ENCODE assay signal across 1 cellular context in genomic region chr16:11234884-11235702, GRCh38.
A peak's percentile ranks its signal among the peaks of the same experiment; 100 is the strongest.
TF ChIP-seq lines count a peak whose summit lies in the region.

No MANE protein-coding gene starts in this region.

TF ChIP-seq in HepG2, 621 proteins besides CTCF, POLR2A, EP300 and RAD21 (continues in another document):
- TF ChIP-seq, protein P1, sequence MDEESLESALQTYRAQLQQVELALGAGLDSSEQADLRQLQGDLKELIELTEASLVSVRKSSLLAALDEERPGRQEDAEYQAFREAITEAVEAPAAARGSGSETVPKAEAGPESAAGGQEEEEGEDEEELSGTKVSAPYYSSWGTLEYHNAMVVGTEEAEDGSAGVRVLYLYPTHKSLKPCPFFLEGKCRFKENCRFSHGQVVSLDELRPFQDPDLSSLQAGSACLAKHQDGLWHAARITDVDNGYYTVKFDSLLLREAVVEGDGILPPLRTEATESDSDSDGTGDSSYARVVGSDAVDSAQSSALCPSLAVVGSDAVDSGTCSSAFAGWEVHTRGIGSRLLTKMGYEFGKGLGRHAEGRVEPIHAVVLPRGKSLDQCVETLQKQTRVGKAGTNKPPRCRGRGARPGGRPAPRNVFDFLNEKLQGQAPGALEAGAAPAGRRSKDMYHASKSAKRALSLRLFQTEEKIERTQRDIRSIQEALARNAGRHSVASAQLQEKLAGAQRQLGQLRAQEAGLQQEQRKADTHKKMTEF (CRISPR knock-in tag; IDR thresholded peaks at IDR 0.05): no peak
- TF ChIP-seq GATA4 (IDR thresholded peaks at IDR 0.05; ENCODE audit: borderline replicate concordance, low read depth) (no peak), ZNF563 (CRISPR knock-in tag; IDR thresholded peaks at IDR 0.05) (no peak), ZNF207 (IDR thresholded peaks at IDR 0.05; ENCODE audit: borderline replicate concordance) (no peak), MATR3 (CRISPR knock-in tag; IDR thresholded peaks at IDR 0.05) (no peak), ZMYM2 (CRISPR knock-in tag; IDR thresholded peaks at IDR 0.05) (0 out of 2 replicates have a peak, but pooled peaks have one; percentile 47), SRF (IDR thresholded peaks at IDR 0.05; ENCODE audit: low read depth, low read length) (no peak), SETDB1 (CRISPR knock-in tag; IDR thresholded peaks at IDR 0.05; ENCODE audit: borderline replicate concordance) (no peak), ZNF407 (CRISPR knock-in tag; IDR thresholded peaks at IDR 0.05; ENCODE audit: not compliant biosample characterization) (no peak), ZSCAN12 (CRISPR knock-in tag; IDR thresholded peaks at IDR 0.05) (no peak), ZBTB38 (CRISPR knock-in tag; IDR thresholded peaks at IDR 0.05) (no peak), HDAC2 (CRISPR knock-in tag; IDR thresholded peaks at IDR 0.05) (no peak), FOXA3 (CRISPR knock-in tag; IDR thresholded peaks at IDR 0.05) (0 out of 2 replicates have a peak, but pooled peaks have one; percentile 22), ZFP91 (CRISPR knock-in tag; IDR thresholded peaks at IDR 0.05; ENCODE audit: borderline replicate concordance) (no peak), ZNF75D (CRISPR knock-in tag; IDR thresholded peaks at IDR 0.05; ENCODE audit: borderline replicate concordance) (no peak), HMG20A (CRISPR knock-in tag; IDR thresholded peaks at IDR 0.05; ENCODE audit: borderline replicate concordance) (no peak), FOXA1 (IDR thresholded peaks at IDR 0.05) (no peak), FOXA1 (CRISPR knock-in tag; IDR thresholded peaks at IDR 0.05) (peak; percentile 58; the same call in 1 of the 2 replicates), RFX5 (IDR thresholded peaks at IDR 0.05; ENCODE audit: low read depth, low read length) (no peak), STAG1 (CRISPR knock-in tag; IDR thresholded peaks at IDR 0.05) (no peak), FIP1L1 (IDR thresholded peaks at IDR 0.05; ENCODE audit: borderline replicate concordance, insufficient read depth, low read depth, low read length) (no peak), PRPF4 (IDR thresholded peaks at IDR 0.05; ENCODE audit: low read depth, low read length, poor library complexity, severe bottlenecking) (no peak), SYNCRIP (IDR thresholded peaks at IDR 0.05; ENCODE audit: insufficient read depth, low read depth, low read length) (no peak), ZNF235 (CRISPR knock-in tag; IDR thresholded peaks at IDR 0.05; ENCODE audit: borderline replicate concordance) (no peak), NFKB2 (CRISPR knock-in tag; IDR thresholded peaks at IDR 0.05; ENCODE audit: borderline replicate concordance) (0 out of 2 replicates have a peak, but pooled peaks have one; percentile 21), EHMT2 (IDR thresholded peaks at IDR 0.05; ENCODE audit: borderline replicate concordance, low read depth, low read length) (no peak), MED1 (CRISPR knock-in tag; IDR thresholded peaks at IDR 0.05) (peak; percentile 50), CENPBD1 (CRISPR knock-in tag; IDR thresholded peaks at IDR 0.05; ENCODE audit: borderline replicate concordance, low read depth) (no peak), CBX5 (CRISPR knock-in tag; IDR thresholded peaks at IDR 0.05; ENCODE audit: borderline replicate concordance) (no peak), ZNF121 (CRISPR knock-in tag; IDR thresholded peaks at IDR 0.05) (peak; percentile 96), PHF21A (CRISPR knock-in tag; IDR thresholded peaks at IDR 0.05) (0 out of 2 replicates have a peak, but pooled peaks have one; percentile 1), PHF20 (CRISPR knock-in tag; IDR thresholded peaks at IDR 0.05) (no peak), KDM6A (CRISPR knock-in tag; IDR thresholded peaks at IDR 0.05; ENCODE audit: low read depth) (no peak)
- TF ChIP-seq, protein P2, sequence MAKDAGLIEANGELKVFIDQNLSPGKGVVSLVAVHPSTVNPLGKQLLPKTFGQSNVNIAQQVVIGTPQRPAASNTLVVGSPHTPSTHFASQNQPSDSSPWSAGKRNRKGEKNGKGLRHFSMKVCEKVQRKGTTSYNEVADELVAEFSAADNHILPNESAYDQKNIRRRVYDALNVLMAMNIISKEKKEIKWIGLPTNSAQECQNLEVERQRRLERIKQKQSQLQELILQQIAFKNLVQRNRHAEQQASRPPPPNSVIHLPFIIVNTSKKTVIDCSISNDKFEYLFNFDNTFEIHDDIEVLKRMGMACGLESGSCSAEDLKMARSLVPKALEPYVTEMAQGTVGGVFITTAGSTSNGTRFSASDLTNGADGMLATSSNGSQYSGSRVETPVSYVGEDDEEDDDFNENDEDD (CRISPR knock-in tag; IDR thresholded peaks at IDR 0.05; ENCODE audit: borderline replicate concordance): no peak
- TF ChIP-seq, protein P3, sequence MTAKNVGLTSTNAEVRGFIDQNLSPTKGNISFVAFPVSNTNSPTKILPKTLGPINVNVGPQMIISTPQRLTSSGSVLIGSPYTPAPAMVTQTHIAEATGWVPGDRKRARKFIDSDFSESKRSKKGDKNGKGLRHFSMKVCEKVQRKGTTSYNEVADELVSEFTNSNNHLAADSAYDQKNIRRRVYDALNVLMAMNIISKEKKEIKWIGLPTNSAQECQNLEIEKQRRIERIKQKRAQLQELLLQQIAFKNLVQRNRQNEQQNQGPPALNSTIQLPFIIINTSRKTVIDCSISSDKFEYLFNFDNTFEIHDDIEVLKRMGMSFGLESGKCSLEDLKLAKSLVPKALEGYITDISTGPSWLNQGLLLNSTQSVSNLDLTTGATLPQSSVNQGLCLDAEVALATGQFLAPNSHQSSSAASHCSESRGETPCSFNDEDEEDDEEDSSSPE (CRISPR knock-in tag; IDR thresholded peaks at IDR 0.05): no peak
- TF ChIP-seq, protein P4, sequence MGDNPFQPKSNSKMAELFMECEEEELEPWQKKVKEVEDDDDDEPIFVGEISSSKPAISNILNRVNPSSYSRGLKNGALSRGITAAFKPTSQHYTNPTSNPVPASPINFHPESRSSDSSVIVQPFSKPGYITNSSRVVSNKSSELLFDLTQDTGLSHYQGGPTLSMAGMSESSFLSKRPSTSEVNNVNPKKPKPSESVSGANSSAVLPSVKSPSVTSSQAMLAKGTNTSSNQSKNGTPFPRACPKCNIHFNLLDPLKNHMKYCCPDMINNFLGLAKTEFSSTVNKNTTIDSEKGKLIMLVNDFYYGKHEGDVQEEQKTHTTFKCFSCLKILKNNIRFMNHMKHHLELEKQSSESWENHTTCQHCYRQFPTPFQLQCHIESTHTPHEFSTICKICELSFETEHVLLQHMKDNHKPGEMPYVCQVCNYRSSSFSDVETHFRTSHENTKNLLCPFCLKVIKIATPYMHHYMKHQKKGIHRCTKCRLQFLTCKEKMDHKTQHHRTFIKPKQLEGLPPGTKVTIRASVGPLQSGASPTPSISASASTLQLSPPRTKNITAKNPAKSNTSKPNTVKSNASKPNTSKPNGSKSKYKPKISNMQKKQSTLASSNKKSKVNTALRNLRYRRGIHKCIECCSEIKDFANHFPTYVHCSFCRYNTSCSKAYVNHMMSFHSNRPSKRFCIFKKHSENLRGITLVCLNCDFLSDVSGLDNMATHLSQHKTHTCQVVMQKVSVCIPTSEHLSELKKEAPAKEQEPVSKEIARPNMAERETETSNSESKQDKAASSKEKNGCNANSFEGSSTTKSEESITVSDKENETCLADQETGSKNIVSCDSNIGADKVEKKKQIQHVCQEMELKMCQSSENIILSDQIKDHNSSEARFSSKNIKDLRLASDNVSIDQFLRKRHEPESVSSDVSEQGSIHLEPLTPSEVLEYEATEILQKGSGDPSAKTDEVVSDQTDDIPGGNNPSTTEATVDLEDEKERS (CRISPR knock-in tag; IDR thresholded peaks at IDR 0.05): no peak
- TF ChIP-seq, protein P5, sequence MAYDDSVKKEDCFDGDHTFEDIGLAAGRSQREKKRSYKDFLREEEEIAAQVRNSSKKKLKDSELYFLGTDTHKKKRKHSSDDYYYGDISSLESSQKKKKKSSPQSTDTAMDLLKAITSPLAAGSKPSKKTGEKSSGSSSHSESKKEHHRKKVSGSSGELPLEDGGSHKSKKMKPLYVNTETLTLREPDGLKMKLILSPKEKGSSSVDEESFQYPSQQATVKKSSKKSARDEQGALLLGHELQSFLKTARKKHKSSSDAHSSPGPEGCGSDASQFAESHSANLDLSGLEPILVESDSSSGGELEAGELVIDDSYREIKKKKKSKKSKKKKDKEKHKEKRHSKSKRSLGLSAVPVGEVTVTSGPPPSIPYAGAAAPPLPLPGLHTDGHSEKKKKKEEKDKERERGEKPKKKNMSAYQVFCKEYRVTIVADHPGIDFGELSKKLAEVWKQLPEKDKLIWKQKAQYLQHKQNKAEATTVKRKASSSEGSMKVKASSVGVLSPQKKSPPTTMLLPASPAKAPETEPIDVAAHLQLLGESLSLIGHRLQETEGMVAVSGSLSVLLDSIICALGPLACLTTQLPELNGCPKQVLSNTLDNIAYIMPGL (CRISPR knock-in tag; IDR thresholded peaks at IDR 0.05; ENCODE audit: borderline replicate concordance in 1 of 2, low read depth in 1 of 2): 0 out of 4 replicates have a peak, but pooled peaks of 1 of the 2 experiments have one; percentile 1
- TF ChIP-seq, protein P6, sequence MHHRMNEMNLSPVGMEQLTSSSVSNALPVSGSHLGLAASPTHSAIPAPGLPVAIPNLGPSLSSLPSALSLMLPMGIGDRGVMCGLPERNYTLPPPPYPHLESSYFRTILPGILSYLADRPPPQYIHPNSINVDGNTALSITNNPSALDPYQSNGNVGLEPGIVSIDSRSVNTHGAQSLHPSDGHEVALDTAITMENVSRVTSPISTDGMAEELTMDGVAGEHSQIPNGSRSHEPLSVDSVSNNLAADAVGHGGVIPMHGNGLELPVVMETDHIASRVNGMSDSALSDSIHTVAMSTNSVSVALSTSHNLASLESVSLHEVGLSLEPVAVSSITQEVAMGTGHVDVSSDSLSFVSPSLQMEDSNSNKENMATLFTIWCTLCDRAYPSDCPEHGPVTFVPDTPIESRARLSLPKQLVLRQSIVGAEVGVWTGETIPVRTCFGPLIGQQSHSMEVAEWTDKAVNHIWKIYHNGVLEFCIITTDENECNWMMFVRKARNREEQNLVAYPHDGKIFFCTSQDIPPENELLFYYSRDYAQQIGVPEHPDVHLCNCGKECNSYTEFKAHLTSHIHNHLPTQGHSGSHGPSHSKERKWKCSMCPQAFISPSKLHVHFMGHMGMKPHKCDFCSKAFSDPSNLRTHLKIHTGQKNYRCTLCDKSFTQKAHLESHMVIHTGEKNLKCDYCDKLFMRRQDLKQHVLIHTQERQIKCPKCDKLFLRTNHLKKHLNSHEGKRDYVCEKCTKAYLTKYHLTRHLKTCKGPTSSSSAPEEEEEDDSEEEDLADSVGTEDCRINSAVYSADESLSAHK (CRISPR knock-in tag; IDR thresholded peaks at IDR 0.05; ENCODE audit: borderline replicate concordance): no peak
